2 cellular contexts compared by ENCODE assay signal in the genomic region with DNA sequence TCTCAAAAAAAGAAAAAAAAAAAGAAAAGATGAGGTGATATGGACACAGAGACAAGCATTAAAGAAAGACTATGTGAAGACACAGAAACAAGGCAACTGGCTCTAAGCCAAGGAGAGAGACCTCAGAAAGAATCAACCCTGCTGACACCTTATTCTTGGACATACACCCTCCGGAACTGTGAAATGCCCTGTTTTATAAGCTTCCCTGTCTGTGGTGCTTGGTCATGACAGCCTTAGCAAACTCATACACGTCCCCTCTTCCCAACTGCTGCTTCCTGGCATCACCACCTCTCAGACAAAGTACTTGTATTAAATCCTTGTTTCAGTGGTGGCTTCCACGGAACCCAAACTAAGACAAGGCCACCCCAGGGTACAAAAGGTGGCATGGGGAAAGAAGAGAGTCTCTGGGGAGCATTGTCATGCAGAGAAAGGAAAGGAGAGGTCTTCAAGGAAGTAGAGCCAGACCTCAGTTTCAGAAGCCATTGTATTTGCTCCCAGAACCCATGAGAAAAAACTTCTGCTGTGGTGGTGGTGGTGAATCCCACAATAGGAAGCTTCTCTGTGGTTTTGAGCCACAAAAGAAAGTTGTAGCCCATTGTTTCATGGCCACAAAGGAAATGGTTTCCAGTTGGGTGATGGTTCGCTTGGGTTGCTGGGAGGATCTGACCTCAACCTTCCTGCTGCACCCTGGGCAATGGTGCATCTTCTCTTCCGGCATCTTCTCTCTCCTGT.
TF ChIP-seq lines count a peak whose summit lies in the region.

No MANE protein-coding gene starts in this region.

TF ChIP-seq in GM23338, 12 proteins besides CTCF, POLR2A, EP300 and RAD21:
- TF ChIP-seq NANOG (IDR thresholded peaks at IDR 0.05; ENCODE audit: borderline replicate concordance), result no peak
- TF ChIP-seq STAT1 (IDR thresholded peaks at IDR 0.05; ENCODE audit: unreplicated experiment), result no peak
- TF ChIP-seq EZH2 (IDR thresholded peaks at IDR 0.05; ENCODE audit: low read depth, unreplicated experiment), result no peak

TF ChIP-seq in HepG2, 621 proteins besides CTCF, POLR2A, EP300 and RAD21:
- TF ChIP-seq BHLHE40 (IDR thresholded peaks at IDR 0.05; ENCODE audit: low read length), result no peak
